Comparison of ENCODE assay signal across 17 cellular contexts in genomic region chr21:43948740-43949498, GRCh38.
"Had no signal": no experiment of that assay in that cellular context is flagged by ENCODE, and none has a peak within 500 bp of the region (broad histone marks: within the 10 kb centered on the region; RNA-seq: fewer than 3 reads in every experiment).

No MANE protein-coding gene starts in this region.

- H3K27ac ChIP-seq: dorsolateral prefrontal cortex, gastroesophageal sphincter, heart right ventricle, lower lobe of right lung, ovary, sigmoid colon, spleen, stomach, testis, upper lobe of right lung had no signal

- H3K9me3 ChIP-seq: ovary, testis had no signal

- H3K4me3 ChIP-seq: dorsolateral prefrontal cortex, gastroesophageal sphincter, heart right ventricle, lower lobe of right lung, ovary, sigmoid colon, spleen, stomach, testis, upper lobe of right lung had no signal

- ATAC-seq: gastroesophageal sphincter, heart right ventricle, left cardiac atrium, lower lobe of right lung, upper lobe of right lung had no signal

- H3K4me3 Mint-ChIP-seq: mesothelial cell of epicardium had no signal

- H3K4me1 ChIP-seq: testis, upper lobe of right lung had no signal

- H3K36me3 ChIP-seq: ovary, upper lobe of right lung had no signal

- H3K9me3 Mint-ChIP-seq: activated naive CD4-positive, alpha-beta T cell treated with anti-CD3 and anti-CD28 coated beads, Interleukin-2, amount 50 U/mL, for 24 hours; mesothelial cell of epicardium had no signal

- DNase-seq: activated CD4-positive, alpha-beta T cell treated with anti-CD3 and anti-CD28 coated beads, Interleukin-2, amount 50 U/mL, for 48 hours; activated CD4-positive, CD25-positive, alpha-beta regulatory T cell treated with anti-CD3 and anti-CD28 coated beads, Interleukin-2, amount 50 U/mL, for 72 hours; activated CD8-positive, alpha-beta memory T cell treated with anti-CD3 and anti-CD28 coated beads, Interleukin-2, amount 50 U/mL, for 4 hours; dorsolateral prefrontal cortex; heart right ventricle; left cardiac atrium; lower lobe of right lung; ovary; sigmoid colon; spleen; stomach; T-helper 9 cell; testis; upper lobe of right lung had no signal

- H3K27me3 ChIP-seq: dorsolateral prefrontal cortex, gastroesophageal sphincter, heart right ventricle, ovary, sigmoid colon, spleen, stomach, testis, upper lobe of right lung had no signal

- H3K27ac Mint-ChIP-seq: activated naive CD4-positive, alpha-beta T cell treated with anti-CD3 and anti-CD28 coated beads, Interleukin-2, amount 50 U/mL, for 24 hours; mesothelial cell of epicardium had no signal

- H3K27me3 Mint-ChIP-seq: activated naive CD4-positive, alpha-beta T cell treated with anti-CD3 and anti-CD28 coated beads, Interleukin-2, amount 50 U/mL, for 24 hours had no signal
